In genomic region chr10:68301790-68302502, GRCh38 we compare ENCODE assay signal across 8 cellular contexts. TPM values are rescaled to one million over a fixed set of nuclear protein-coding genes. Genes with fewer than 3 reads are reported as not detected.
DNase-seq lines count a peak whose midpoint lies in the region; ATAC-seq, FAIRE-seq and TF ChIP-seq lines count a peak whose summit lies in the region.

No MANE protein-coding gene starts in this region.

- peak; percentile 56 for ATAC-seq in HG03159 (IDR thresholded peaks at IDR 0.05; ENCODE audit: unreplicated experiment)
- peak; percentile 75 for ATAC-seq in HepG2

- H3K27me3 ChIP-seq in HepG2 (ENCODE audit: control insufficient read depth in 1 of 2, insufficient read depth in 2 of 2, low read length in 2 of 2) (no peaks in the 10 kb centered on the region), uterus (no peaks in the 10 kb centered on the region), WERI-Rb-1 (ENCODE audit: insufficient read depth, low read depth, severe bottlenecking) (no peaks in the 10 kb centered on the region)

- H3K4me3 ChIP-seq in HepG2 (replicated peaks in 1 of 3; ENCODE audit: insufficient read depth in 1 of 3, low read depth in 2 of 3, low read length in 3 of 3) (no peak overlapping the region), uterus (no peak overlapping the region), WERI-Rb-1 (ENCODE audit: low read depth, low read length) (no peak overlapping the region)

- H3K4me1 ChIP-seq in HepG2 (ENCODE audit: insufficient read depth, low read length) = peaks cover 41% of the 10 kb centered on the region
- no peaks in the 10 kb centered on the region for H3K4me1 ChIP-seq in uterus

- H3K27ac ChIP-seq in HepG2 (ENCODE audit: extremely low read length, insufficient read depth, low read length) (no peak overlapping the region), uterus (no peak overlapping the region), WERI-Rb-1 (no peak overlapping the region)

- peak; percentile 44; the same call in 1 of the 2 replicates for TF ChIP-seq RAD21 in HepG2 (CRISPR knock-in tag; IDR thresholded peaks at IDR 0.05)

- no peak overlapping the region for H3K9ac ChIP-seq in HepG2 (ENCODE audit: insufficient read depth, low read depth, low read length)

- H3K36me3 ChIP-seq in HepG2 (replicated peaks in 1 of 2; ENCODE audit: control insufficient read depth in 1 of 2, insufficient read depth in 2 of 2, low read length in 2 of 2) (no peaks in the 10 kb centered on the region), uterus (no peaks in the 10 kb centered on the region), WERI-Rb-1 (no peaks in the 10 kb centered on the region)

- peak; percentile 23 for FAIRE-seq in HepG2 (lab: Jason Lieb, UNC)

- no peak overlapping the region for H2AFZ ChIP-seq in HepG2 (ENCODE audit: low read length)

- TF ChIP-seq CTCF in HepG2 (CRISPR knock-in tag; IDR thresholded peaks at IDR 0.05) (peak; percentile 67), uterus (IDR thresholded peaks at IDR 0.05) (peak in 3 of 4 experiments; percentile 15 to 49 (median 28)), WERI-Rb-1 (IDR thresholded peaks at IDR 0.05; ENCODE audit: low read depth, low read length) (no peak)

- WGBS in HepG2 (ENCODE audit: low lambda C conversion rate) = 49% methylated on average over 6 of the region's 6 CpGs

- H3K4me2 ChIP-seq in HepG2 (ENCODE audit: low read depth, low read length) = no peak overlapping the region

- no peaks in the 10 kb centered on the region for H3K79me2 ChIP-seq in HepG2 (ENCODE audit: insufficient read depth, low read length)

- POLR2A ChIA-PET in HepG2 (lab: Yijun Ruan, JAX) = no interaction called here

- no peak for TF ChIP-seq EP300 in HepG2 (IDR thresholded peaks at IDR 0.05; ENCODE audit: low read depth in 2 of 2, low read length in 2 of 2)
- TF ChIP-seq EP300 in HepG2 (CRISPR knock-in tag; IDR thresholded peaks at IDR 0.05; ENCODE audit: borderline replicate concordance) = no peak

- BruUV-seq in HepG2 (replicated peaks; lab: Mats Ljungman, UMichigan) = no TSS peak

- CTCF ChIA-PET in HepG2 (lab: Yijun Ruan, JAX; ENCODE audit: low intra/inter-chr PET ratio, low total read pairs) = interaction anchor here (2.8 kb wide), 1 partner anchor 89 kb away, joined by 20 read pairs; no protein-coding TSS in a partner anchor

- intact Hi-C loops in HepG2 (cut with micrococcal nuclease; ENCODE audit: unreplicated experiment) = loop anchor here (1.0 to 10.0 kb wide), 3 partner anchors 90 to 520 kb away; no protein-coding TSS in a partner anchor
- intact Hi-C loops in uterus (cut with DNase I; ENCODE audit: low total_unique reads) = no loop called here

- in situ Hi-C loops in HepG2 (cut with HindIII; ENCODE audit: extremely low pct_ligation_motif_present, low pct_unique_long_range_greater_than_20kb) = loop anchor here (5.0 to 25.0 kb wide), 2 partner anchors 90 to 440 kb away; no protein-coding TSS in a partner anchor

- TF ChIP-seq POLR2A in HepG2 (IDR thresholded peaks at IDR 0.05; ENCODE audit: insufficient read depth in 1 of 2, low read depth in 2 of 2, low read length in 2 of 2) (no peak), uterus (IDR thresholded peaks at IDR 0.05) (no peak)

- no peaks in the 10 kb centered on the region for H4K20me1 ChIP-seq in HepG2 (ENCODE audit: insufficient read depth, low read length)

- DNase-seq in NCI-H510A treated with DMSO at 0.1 percent for 48 hours (lab: John Stamatoyannopoulos, UW) (peak; percentile 56), NCI-H510A (lab: John Stamatoyannopoulos, UW) (no peak), NCI-H82 (lab: John Stamatoyannopoulos, UW) (peak; percentile 80), cerebellar cortex (ENCODE audit: low spot score) (peak; percentile 76), HepG2 (ENCODE audit: low spot score) (peak; percentile 50), uterus (no peak), WERI-Rb-1 (no peak)

- H3K9me3 ChIP-seq in HepG2 (ENCODE audit: low read length) (no peaks in the 10 kb centered on the region), uterus (no peaks in the 10 kb centered on the region), WERI-Rb-1 (ENCODE audit: severe bottlenecking) (no peaks in the 10 kb centered on the region)

TF ChIP-seq in HepG2, 621 proteins besides CTCF, POLR2A, EP300 and RAD21 (continues in another document):
- TF ChIP-seq ZNF317 (CRISPR knock-in tag; IDR thresholded peaks at IDR 0.05) (peak; percentile 69; the same call in 1 of the 2 replicates), TBL1XR1 (IDR thresholded peaks at IDR 0.05; ENCODE audit: borderline replicate concordance, low read length, partially characterized antibody) (no peak), ZNF430 (CRISPR knock-in tag; IDR thresholded peaks at IDR 0.05) (no peak)
- TF ChIP-seq, protein P1, sequence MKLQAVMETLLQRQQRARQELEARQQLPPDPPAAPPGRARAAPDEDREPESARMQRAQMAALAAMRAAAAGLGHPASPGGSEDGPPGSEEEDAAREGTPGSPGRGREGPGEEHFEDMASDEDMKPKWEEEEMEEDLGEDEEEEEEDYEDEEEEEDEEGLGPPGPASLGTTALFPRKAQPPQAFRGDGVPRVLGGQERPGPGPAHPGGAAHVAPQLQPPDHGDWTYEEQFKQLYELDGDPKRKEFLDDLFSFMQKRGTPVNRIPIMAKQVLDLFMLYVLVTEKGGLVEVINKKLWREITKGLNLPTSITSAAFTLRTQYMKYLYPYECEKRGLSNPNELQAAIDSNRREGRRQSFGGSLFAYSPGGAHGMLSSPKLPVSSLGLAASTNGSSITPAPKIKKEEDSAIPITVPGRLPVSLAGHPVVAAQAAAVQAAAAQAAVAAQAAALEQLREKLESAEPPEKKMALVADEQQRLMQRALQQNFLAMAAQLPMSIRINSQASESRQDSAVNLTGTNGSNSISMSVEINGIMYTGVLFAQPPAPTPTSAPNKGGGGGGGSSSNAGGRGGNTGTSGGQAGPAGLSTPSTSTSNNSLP (IDR thresholded peaks at IDR 0.05; ENCODE audit: low read depth, low read length) = 0 out of 2 replicates have a peak, but pooled peaks have one; percentile 15

RNA-seq across cellular contexts. Expression of gene HNRNPH3, which starts 29.9 kb away (rescaled TPM):
- total RNA-seq in HepG2 (2016; rRNA removed; fragmentation: Illumina TruSeq; extraction: Trizol) (46.0 and 84.5 TPM in 2 replicates), uterus (100 to 1,000 TPM in 1 of 4 donors, 10 to 100 TPM in 3; 30.0 to 144 (median 63.7) TPM)
- 10.1 and 14.0 TPM in 2 replicates for total RNA-seq in HepG2 (2016; cell fraction: cytosol; rRNA removed; fragmentation: Illumina TruSeq; extraction: Trizol; ENCODE audit: low read depth)
- 43.5 and 77.3 TPM in 2 replicates for total RNA-seq in HepG2 (2016; cell fraction: insoluble cytoplasmic fraction; rRNA removed; fragmentation: Illumina TruSeq; extraction: Trizol)
- 20.4 and 25.0 TPM in 2 replicates for total RNA-seq in HepG2 (2016; cell fraction: membrane; rRNA removed; fragmentation: Illumina TruSeq; extraction: Trizol)
- total RNA-seq in HepG2 (2016; cell fraction: nucleus; rRNA removed; fragmentation: Illumina TruSeq; extraction: Trizol) = 63.5 and 64.6 TPM in 2 replicates
- 31.3 and 47.7 TPM in 2 replicates for polyA plus RNA-seq in HepG2 (2011; rRNA removed)
- 16.7 and 20.6 TPM in 2 replicates for polyA plus RNA-seq in HepG2 (2011; cell fraction: cytosol; rRNA removed)
- polyA plus RNA-seq in HepG2 (2011; cell fraction: nucleus; rRNA removed) = 33.6 and 52.8 TPM in 2 replicates
- polyA plus RNA-seq in HepG2 (2012) = 123 and 162 TPM in 2 replicates
- 10.0 TPM in 2 replicates for polyA plus RNA-seq in HepG2 (2016; cell fraction: cytosol; fragmentation: Illumina TruSeq; extraction: Trizol; ENCODE audit: low read depth)
- polyA plus RNA-seq in HepG2 (2016; cell fraction: insoluble cytoplasmic fraction; fragmentation: Illumina TruSeq; extraction: Trizol; ENCODE audit: low read depth) = 350 and 380 TPM in 2 replicates
- 20.3 and 21.1 TPM in 2 replicates for polyA plus RNA-seq in HepG2 (2016; cell fraction: membrane; fragmentation: Illumina TruSeq; extraction: Trizol; ENCODE audit: low read depth)
- 259 and 277 TPM in 2 replicates for polyA plus RNA-seq in HepG2 (2016; cell fraction: nucleus; fragmentation: Illumina TruSeq; extraction: Trizol; ENCODE audit: insufficient read depth, low read depth)
- 6.6 and 20.1 TPM in 2 replicates for polyA minus RNA-seq in HepG2 (2011; rRNA and poly(A)+ RNA removed; ENCODE audit: low replicate concordance)
- polyA minus RNA-seq in HepG2 (2011; cell fraction: cytosol; rRNA and poly(A)+ RNA removed) = 14.9 and 18.1 TPM in 2 replicates
- polyA minus RNA-seq in HepG2 (2011; cell fraction: nucleus; rRNA and poly(A)+ RNA removed) = 66.1 and 67.3 TPM in 2 replicates

RNA-seq across cellular contexts. Expression of gene PBLD, which starts 30.8 kb away (rescaled TPM):
- total RNA-seq in HepG2 (2016; rRNA removed; fragmentation: Illumina TruSeq; extraction: Trizol) = 3.0 and 3.1 TPM in 2 replicates
- 1.4 and 2.3 TPM in 2 replicates for total RNA-seq in HepG2 (2016; cell fraction: cytosol; rRNA removed; fragmentation: Illumina TruSeq; extraction: Trizol; ENCODE audit: low read depth)
- total RNA-seq in HepG2 (2016; cell fraction: insoluble cytoplasmic fraction; rRNA removed; fragmentation: Illumina TruSeq; extraction: Trizol) = 2.8 and 3.6 TPM in 2 replicates
- 2.1 and 2.4 TPM in 2 replicates for total RNA-seq in HepG2 (2016; cell fraction: membrane; rRNA removed; fragmentation: Illumina TruSeq; extraction: Trizol)
- total RNA-seq in HepG2 (2016; cell fraction: nucleus; rRNA removed; fragmentation: Illumina TruSeq; extraction: Trizol) = 2.8 and 4.0 TPM in 2 replicates
- polyA plus RNA-seq in HepG2 (2011; rRNA removed) = 0.42 and 0.52 TPM in 2 replicates
- 0.16 and 0.24 TPM in 2 replicates for polyA plus RNA-seq in HepG2 (2011; cell fraction: cytosol; rRNA removed)
- polyA plus RNA-seq in HepG2 (2011; cell fraction: nucleus; rRNA removed) = 0.76 and 0.97 TPM in 2 replicates
- polyA plus RNA-seq in HepG2 (2012) = 1.3 and 3.0 TPM in 2 replicates
- polyA plus RNA-seq in HepG2 (2016; cell fraction: cytosol; fragmentation: Illumina TruSeq; extraction: Trizol; ENCODE audit: low read depth) = 1.1 and 1.2 TPM in 2 replicates
- 3.5 TPM in 2 replicates for polyA plus RNA-seq in HepG2 (2016; cell fraction: insoluble cytoplasmic fraction; fragmentation: Illumina TruSeq; extraction: Trizol; ENCODE audit: low read depth)
- 1.2 and 1.4 TPM in 2 replicates for polyA plus RNA-seq in HepG2 (2016; cell fraction: membrane; fragmentation: Illumina TruSeq; extraction: Trizol; ENCODE audit: low read depth)
- polyA plus RNA-seq in HepG2 (2016; cell fraction: nucleus; fragmentation: Illumina TruSeq; extraction: Trizol; ENCODE audit: insufficient read depth, low read depth) = 2.5 and 4.3 TPM in 2 replicates
- 0.56 and 0.76 TPM in 2 replicates for polyA minus RNA-seq in HepG2 (2011; rRNA and poly(A)+ RNA removed; ENCODE audit: low replicate concordance)
- 0.59 and 0.62 TPM in 2 replicates for polyA minus RNA-seq in HepG2 (2011; cell fraction: cytosol; rRNA and poly(A)+ RNA removed)
- polyA minus RNA-seq in HepG2 (2011; cell fraction: nucleus; rRNA and poly(A)+ RNA removed) = 0.90 and 1.5 TPM in 2 replicates
- 10 to 100 TPM in 1 of 4 donors, 1 to 10 TPM in 2, under 1 TPM in 1; 0.88 to 14.0 (median 7.1) TPM for total RNA-seq in uterus

Comparison
In these comparisons a context has a peak if more than half of its experiments do, and no peak if none do; other contexts are left out.
1. DNase-seq: peak in NCI-H510A treated with DMSO at 0.1 percent for 48 hours (single experiment), NCI-H82 (single experiment), cerebellar cortex (single experiment) and HepG2 (single experiment); none in NCI-H510A (single experiment), uterus (0 of 2) and WERI-Rb-1 (single experiment).